ENCODE assay signal across 8 cellular contexts in the genomic region with DNA sequence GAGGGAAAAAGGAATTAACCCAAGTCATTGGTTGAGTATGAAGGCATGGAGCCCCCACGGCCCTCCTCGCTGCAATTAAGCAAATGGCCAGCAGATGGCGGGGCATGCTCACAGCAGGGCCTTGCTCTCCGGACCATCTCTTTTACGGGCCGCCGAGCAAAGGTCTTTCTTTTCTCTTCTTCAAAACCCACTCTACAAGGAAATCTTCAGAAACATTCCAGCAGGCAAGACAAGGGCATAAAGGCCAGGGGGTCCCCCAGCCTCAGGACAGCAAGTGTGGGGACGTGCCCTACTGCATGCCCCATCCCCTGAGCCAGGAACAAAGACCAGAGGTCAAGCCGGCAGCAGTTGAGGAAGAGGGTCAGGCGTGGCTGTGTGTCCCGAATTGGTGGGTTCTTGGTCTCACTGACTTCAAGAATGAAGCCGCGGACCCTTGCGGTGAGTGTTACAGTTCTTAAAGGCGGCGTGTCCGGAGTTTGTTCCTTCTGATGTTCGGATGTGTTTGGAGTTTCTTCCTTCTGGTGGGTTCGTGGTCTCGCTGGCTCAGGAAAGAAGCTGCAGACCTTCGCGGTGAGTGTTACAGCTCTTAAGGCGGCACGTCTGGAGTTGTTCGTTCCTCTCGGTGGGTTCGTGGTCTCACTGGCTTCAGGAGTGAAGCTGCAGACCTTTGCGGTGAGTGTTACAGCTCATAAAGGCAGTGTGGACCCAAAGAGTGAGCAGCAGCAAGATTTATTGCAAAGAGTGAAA. TPM values are rescaled to one million over a fixed set of nuclear protein-coding genes. Genes with fewer than 3 reads are reported as not detected.
DNase-seq lines count a peak whose midpoint lies in the region; ATAC-seq and TF ChIP-seq lines count a peak whose summit lies in the region.
"Not testable (repeated sequence)": the region's sequence is repeated elsewhere in the genome, so short reads cannot be mapped to it uniquely, and the experiment has no call there.

No MANE protein-coding gene starts in this region.

- not testable (repeated sequence) for H3K4me1 ChIP-seq in CD8-positive, alpha-beta T cell (ENCODE audit: insufficient read depth, low read length); Panc1 (ENCODE audit: control insufficient read depth, insufficient read depth, low read length)

- peak; percentile 76 to 94 (median 83) for DNase-seq in CD8-positive, alpha-beta T cell
- DNase-seq in KBM-7 (peak; percentile 90), Panc1 (ENCODE audit: low read depth, low spot score) (peak; percentile 42), mucosa of gallbladder (ENCODE audit: low spot score) (peak; percentile 84)
- DNase-seq in activated T-cell treated with anti-CD3 and anti-CD28 coated beads, Interleukin-2, amount 50 U/mL, for 1 hour, result peak; percentile 90
- DNase-seq in epithelial cell of proximal tubule (ENCODE audit: low read depth), result not testable (repeated sequence)
- DNase-seq in stimulated activated CD8-positive, alpha-beta memory T cell treated with anti-CD3 and anti-CD28 coated beads, Interleukin-15, amount 100 ng/mL, for 4 hours (ENCODE audit: low read depth in 2 of 2), result peak; percentile 62 to 72

- H3K36me3 Mint-ChIP-seq in CD8-positive, alpha-beta T cell, result not testable (repeated sequence)

- peak overlapping the region; percentile 87 for H3K4me3 Mint-ChIP-seq in CD8-positive, alpha-beta T cell

- intact Hi-C loops in CD8-positive, alpha-beta T cell (cut with DNase I, micrococcal nuclease), result loop anchor here (1.0 to 10.0 kb wide), 9 partner anchors 21 to 1084 kb away; a partner anchor contains a TSS
- intact Hi-C loops in Panc1 (cut with micrococcal nuclease; ENCODE audit: unreplicated experiment), result loop anchor here (1.0 kb wide), 1 partner anchor 126 kb away; no protein-coding TSS in a partner anchor

- H3K4me3 ChIP-seq in CD8-positive, alpha-beta T cell (ENCODE audit: low read depth, low read length), result peak overlapping the region; percentile 71
- H3K4me3 ChIP-seq in Panc1 (ENCODE audit: low read depth in 2 of 2, low read length in 2 of 2) (peak overlapping the region; percentile 12 to 56), epithelial cell of proximal tubule (ENCODE audit: low read depth, low read length) (peak overlapping the region; percentile 62)

- not testable (repeated sequence) for H3K27ac ChIP-seq in CD8-positive, alpha-beta T cell (ENCODE audit: low read depth, low read length); Panc1 (ENCODE audit: low read length)

- not testable (repeated sequence) for H3K9me3 Mint-ChIP-seq in CD8-positive, alpha-beta T cell

- not testable (repeated sequence) for H3K4me1 Mint-ChIP-seq in CD8-positive, alpha-beta T cell (ENCODE audit: low read depth)

- not testable (repeated sequence) for H3K9me3 ChIP-seq in CD8-positive, alpha-beta T cell (ENCODE audit: low read length); Panc1 (ENCODE audit: control insufficient read depth, insufficient read depth, low read depth, low read length)

- H3K27me3 Mint-ChIP-seq in CD8-positive, alpha-beta T cell (ENCODE audit: low read depth), result not testable (repeated sequence)

- CTCF ChIA-PET in CD8-positive, alpha-beta T cell (lab: Charles Lee), result interaction anchor here (0.5 to 9.0 kb wide), 45 partner anchors 9 to 1899 kb away, joined by 3 to 153 read pairs (median 4); a partner anchor contains a TSS
- CTCF ChIA-PET in Panc1 (lab: Charles Lee), result interaction anchor here (0.7 to 1.1 kb wide), 2 partner anchors 22 to 59 kb away, joined by 3 read pairs; no protein-coding TSS in a partner anchor

- in situ Hi-C loops in KBM-7 (cut with MboI; ENCODE audit: low pct_unique_long_range_greater_than_20kb, low sequenced_read_pairs); Panc1 (cut with HindIII; ENCODE audit: low pct_unique_long_range_greater_than_20kb, low sequenced_read_pairs): not testable (repeated sequence)

- POLR2A ChIA-PET in CD8-positive, alpha-beta T cell (lab: Charles Lee), result interaction anchor here (1.5 kb wide), 1 partner anchor 126 kb away, joined by 5 read pairs; no protein-coding TSS in a partner anchor
- POLR2A ChIA-PET in Panc1 (lab: Charles Lee), result not testable (repeated sequence)

- H3K27ac Mint-ChIP-seq in CD8-positive, alpha-beta T cell, result not testable (repeated sequence)

- ATAC-seq in CD8-positive, alpha-beta T cell, result peak; percentile 98
- peak; percentile 79 for ATAC-seq in GM21390 (IDR thresholded peaks at IDR 0.05; ENCODE audit: unreplicated experiment)
- peak; percentile 94 for ATAC-seq in Panc1

- TF ChIP-seq CTCF in CD8-positive, alpha-beta T cell (IDR thresholded peaks at IDR 0.05), result peak; percentile 97
- TF ChIP-seq CTCF in Panc1 (IDR thresholded peaks at IDR 0.05) (peak; percentile 99), epithelial cell of proximal tubule (conservative IDR thresholded peaks at IDR 0.05; ENCODE audit: low read depth, low read length) (peak; percentile 99)

- not testable (repeated sequence) for BruUV-seq in Panc1 (replicated peaks; lab: Mats Ljungman, UMichigan)

- not testable (repeated sequence) for H3K27me3 ChIP-seq in CD8-positive, alpha-beta T cell (ENCODE audit: insufficient read depth, low read length); Panc1 (ENCODE audit: control insufficient read depth, insufficient read depth, low read length)

- not testable (repeated sequence) for H3K36me3 ChIP-seq in CD8-positive, alpha-beta T cell (ENCODE audit: insufficient read depth, low read length); Panc1 (ENCODE audit: control insufficient read depth, insufficient read depth, low read length)

RNA-seq across cellular contexts. Expression of a gene that starts 59.6 kb away (rescaled TPM):
- 10 to 100 TPM; 58.5 to 61.1 TPM for total RNA-seq in CD8-positive, alpha-beta T cell
- 65.2 TPM for total RNA-seq in Panc1 (2021; ENCODE audit: unreplicated experiment)
- 39.6 TPM for polyA plus RNA-seq in Panc1 (2012; ENCODE audit: insufficient read length)
- 16.2 and 20.9 TPM in 2 replicates for total RNA-seq in epithelial cell of proximal tubule
- total RNA-seq in mucosa of gallbladder, result 83.2 TPM
